In the genomic region with DNA sequence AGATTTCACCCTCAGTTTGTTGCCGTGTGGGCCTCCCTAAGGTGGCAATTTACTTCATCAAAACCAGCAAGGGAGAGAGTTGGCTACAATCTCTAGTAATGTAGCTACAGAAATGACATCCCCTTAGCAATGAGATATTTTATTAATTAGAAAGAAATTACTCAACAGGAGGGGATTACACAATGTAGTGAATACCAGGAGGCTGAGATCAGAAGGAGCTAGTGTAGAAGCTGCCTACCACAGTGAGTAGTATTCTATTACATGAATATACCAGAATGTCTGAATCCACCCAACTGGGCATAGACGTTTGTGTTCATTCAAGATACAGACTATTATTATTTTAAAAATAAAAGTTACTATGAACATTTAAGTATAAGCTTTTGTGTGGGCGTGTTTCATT, we compare ENCODE assay signal across 15 cellular contexts.
"Had no signal": no experiment of that assay in that cellular context is flagged by ENCODE, and none has a peak within 500 bp of the region (broad histone marks: within the 10 kb centered on the region; RNA-seq: fewer than 3 reads in every experiment).

No MANE protein-coding gene starts in this region.

- H3K4me3 Mint-ChIP-seq: endodermal cell; neural crest cell; T-helper 2 cell treated with Interferon-gamma antibody and Interleukin-4, amounts not matched to agents 5 μg/mL and 100 μg/mL, for 36 hours had no signal

- H3K27me3 ChIP-seq: adrenal gland, body of pancreas, sigmoid colon, uterus had no signal

- DNase-seq: activated naive CD4-positive, alpha-beta T cell treated with anti-CD3 and anti-CD28 coated beads, Interleukin-2, amount 50 U/mL, for 16 hours; adrenal gland; body of pancreas; cerebellar nuclear complex; dermis blood vessel endothelial cell; endodermal cell; hippocampal formation; kidney glomerular epithelial cell; sigmoid colon; stimulated activated CD4-positive, alpha-beta T cell treated with anti-CD3 and anti-CD28 coated beads, Interleukin-2, amount 100 ng/mL, for 48 hours; uterus had no signal

- H3K9me3 ChIP-seq: body of pancreas, sigmoid colon, uterus had no signal

- H3K4me1 ChIP-seq: adrenal gland, uterus had no signal

- H3K4me3 ChIP-seq: adrenal gland, body of pancreas, sigmoid colon, uterus had no signal

- H3K27ac Mint-ChIP-seq: activated T-helper 2 cell treated with anti-CD3 and anti-CD28 coated beads, Interferon-gamma antibody, Interleukin-2, Interleukin-4, amounts not matched to agents 10 μg/mL and 5 μg/mL and 100 μg/mL, durations not matched to agents 14 hours and 24 hours and 36 hours; endodermal cell; T-helper 2 cell treated with Interferon-gamma antibody and Interleukin-4, amounts not matched to agents 5 μg/mL and 100 μg/mL, for 36 hours had no signal

- H3K4me1 Mint-ChIP-seq: endodermal cell, neural crest cell had no signal

- H3K9me3 Mint-ChIP-seq: endodermal cell, neural crest cell had no signal

- ATAC-seq: activated CD4-positive, CD25-positive, alpha-beta regulatory T cell treated with anti-CD3 and anti-CD28 coated beads, Interleukin-2, amount 50 U/mL, for 24 hours; body of pancreas had no signal

- H3K27ac ChIP-seq: adrenal gland, body of pancreas, sigmoid colon had no signal

- H3K36me3 ChIP-seq: adrenal gland, sigmoid colon, uterus had no signal
